29 cellular contexts compared by ENCODE assay signal in genomic region chr4:72817012-72817411, GRCh38.
DNase-seq lines count a peak whose midpoint lies in the region; ATAC-seq and TF ChIP-seq lines count a peak whose summit lies in the region.
"Had no signal": no experiment of that assay in that cellular context is flagged by ENCODE, and none has a peak within 500 bp of the region (broad histone marks: within the 10 kb centered on the region; RNA-seq: fewer than 3 reads in every experiment).

No MANE protein-coding gene starts in this region.

- no peaks in the 10 kb centered on the region for H3K9me2 ChIP-seq in MM.1S (replicated peaks; ENCODE audit: insufficient read depth, low read length)

- H3F3A ChIP-seq in MM.1S (ENCODE audit: insufficient read depth, low read length): no peaks in the 10 kb centered on the region

- peak overlapping the region; percentile 62 for H3K27ac ChIP-seq in ACC112 (ENCODE audit: low read depth, low read length)
- H3K27ac ChIP-seq in lung (ENCODE audit: low read depth in 1 of 2, low read length in 1 of 2): no peak overlapping the region
- no peak overlapping the region for H3K27ac ChIP-seq in colonic mucosa
- no peak overlapping the region for H3K27ac ChIP-seq in MM.1S (ENCODE audit: low read length)
- H3K27ac ChIP-seq: PC-9, tibial nerve had no signal

- ATAC-seq in lung (ENCODE audit: insufficient read depth, low FRiP score) (peak; percentile 34), GM21423 (IDR thresholded peaks at IDR 0.05; ENCODE audit: unreplicated experiment) (no peak)
- ATAC-seq: activated CD4-positive, alpha-beta T cell treated with anti-CD3 and anti-CD28 coated beads for 36 hours; activated T-cell treated with anti-CD3 and anti-CD28 coated beads, Interleukin-2, amount 50 U/mL, for 4 hours; HCT116; HepG2; stimulated activated naive CD8-positive, alpha-beta T cell treated with anti-CD3 and anti-CD28 coated beads, Interleukin-15, Interleukin-2, amounts not matched to agents 100 U/mL and 50 U/mL, for 24 hours; T-cell had no signal

- intact Hi-C loops in colonic mucosa (cut with DNase I): no loop called here

- H3K9me3 ChIP-seq in lung (ENCODE audit: control insufficient read depth in 2 of 2, insufficient read depth in 1 of 2, low read length in 1 of 2) (no peaks in the 10 kb centered on the region), colonic mucosa (no peaks in the 10 kb centered on the region), MM.1S (replicated peaks; ENCODE audit: insufficient read depth, low read length) (no peaks in the 10 kb centered on the region), HAP-1 (no peaks in the 10 kb centered on the region)
- H3K9me3 ChIP-seq: tibial nerve had no signal

- H3K36me3 ChIP-seq in ACC112 (ENCODE audit: insufficient read depth, low read length): no peaks in the 10 kb centered on the region
- H3K36me3 ChIP-seq in lung (ENCODE audit: control insufficient read depth in 2 of 2, insufficient read depth in 2 of 2, low read length in 2 of 2): no peaks in the 10 kb centered on the region
- no peaks in the 10 kb centered on the region for H3K36me3 ChIP-seq in colonic mucosa
- H3K36me3 ChIP-seq in MM.1S (replicated peaks; ENCODE audit: insufficient read depth, low read length): no peaks in the 10 kb centered on the region
- H3K36me3 ChIP-seq in HAP-1 (replicated peaks): no peaks in the 10 kb centered on the region
- H3K36me3 ChIP-seq: tibial nerve had no signal

- H3K9ac ChIP-seq in colonic mucosa (ENCODE audit: low read depth in 2 of 2, low read length in 2 of 2): no peak overlapping the region
- no peak overlapping the region for H3K9ac ChIP-seq in MM.1S (ENCODE audit: low read length)

- 53 to 54% methylated on average over 1 of the region's 1 CpG for WGBS in lung, 2 donors

- TF ChIP-seq CTCF in lung (IDR thresholded peaks at IDR 0.05; ENCODE audit: control extremely low read depth, extremely low read depth): no peak
- TF ChIP-seq CTCF in colonic mucosa (IDR thresholded peaks at IDR 0.05): no peak
- TF ChIP-seq CTCF in MM.1S (IDR thresholded peaks at IDR 0.05; ENCODE audit: low read length): no peak

- DNase-seq in GM04503 (ENCODE audit: low read depth) (peak; percentile 8), amniotic stem cell (lab: John Stamatoyannopoulos, UW) (peak; percentile 6), lung (ENCODE audit: low spot score) (no peak), colonic mucosa (no peak), MM.1S (no peak), HAP-1 (ENCODE audit: low spot score in 2 of 2) (no peak)
- DNase-seq: 8988T; activated CD4-positive, alpha-beta T cell treated with anti-CD3 and anti-CD28 coated beads for 36 hours; activated CD8-positive, alpha-beta memory T cell treated with anti-CD3 and anti-CD28 coated beads for 24 hours; activated naive CD4-positive, alpha-beta T cell treated with Interleukin-2 at 50 U/mL for 16 hours; activated T-cell treated with anti-CD3 and anti-CD28 coated beads, Interleukin-2, amount 50 U/mL, for 4 hours; amygdala; C1 segment of cervical spinal cord; effector CD4-positive, alpha-beta T cell; erythroblast; kidney glomerular epithelial cell; mammary epithelial cell; NCI-H2081 treated with DMSO at 0.1 percent for 48 hours; NCI-H446; PC-9; SHP77 treated with DMSO at 0.1 percent for 48 hours; stimulated activated CD4-positive, alpha-beta T cell treated with anti-CD3 and anti-CD28 coated beads, Interleukin-4, amount 100 ng/mL, for 4 hours; stimulated activated naive CD8-positive, alpha-beta T cell treated with anti-CD3 and anti-CD28 coated beads, Interleukin-15, Interleukin-2, amounts not matched to agents 100 U/mL and 50 U/mL, for 24 hours; T-cell had no signal

- in situ Hi-C loops in HAP-1 (cut with MboI; ENCODE audit: low sequenced_read_pairs): no loop called here

- H3K27me3 ChIP-seq in ACC112 (ENCODE audit: insufficient read depth, low read length) (no peaks in the 10 kb centered on the region), lung (ENCODE audit: control insufficient read depth, insufficient read depth) (no peaks in the 10 kb centered on the region), colonic mucosa (no peaks in the 10 kb centered on the region), MM.1S (replicated peaks; ENCODE audit: insufficient read depth, low read length) (no peaks in the 10 kb centered on the region), HAP-1 (ENCODE audit: low read depth) (no peaks in the 10 kb centered on the region)
- H3K27me3 ChIP-seq: tibial nerve had no signal

- no peaks in the 10 kb centered on the region for H4K20me1 ChIP-seq in MM.1S (ENCODE audit: insufficient read depth, low read length)

- no peak overlapping the region for H3K4me2 ChIP-seq in MM.1S (ENCODE audit: low read depth, low read length)
- H3K4me2 ChIP-seq: PC-9 had no signal

- H2AFZ ChIP-seq in ACC112 (ENCODE audit: low read length, unreplicated experiment) (no peak overlapping the region), MM.1S (ENCODE audit: low read length) (no peak overlapping the region)
- H2AFZ ChIP-seq: PC-9 had no signal

- H3K4me3 ChIP-seq in ACC112 (ENCODE audit: low read depth, low read length) (peak overlapping the region; percentile 24; the same call in 1 of the 2 replicates), lung (no peak overlapping the region), colonic mucosa (no peak overlapping the region), MM.1S (ENCODE audit: low read length) (no peak overlapping the region), HAP-1 (no peak overlapping the region)
- H3K4me3 ChIP-seq: PC-9, tibial nerve had no signal

- H3K79me2 ChIP-seq in ACC112 (ENCODE audit: control insufficient read depth, insufficient read depth, low read length, unreplicated experiment): no peaks in the 10 kb centered on the region
- no peaks in the 10 kb centered on the region for H3K79me2 ChIP-seq in MM.1S (ENCODE audit: low read length)

- peaks cover 20% of the 10 kb centered on the region for H3K4me1 ChIP-seq in ACC112 (ENCODE audit: control insufficient read depth, insufficient read depth, low read length, unreplicated experiment)
- H3K4me1 ChIP-seq in lung (ENCODE audit: control insufficient read depth in 2 of 2, insufficient read depth in 2 of 2, low read length in 2 of 2): peaks cover 0 to 2% of the 10 kb centered on the region in 2 donors
- H3K4me1 ChIP-seq in colonic mucosa: no peaks in the 10 kb centered on the region
- H3K4me1 ChIP-seq in MM.1S (ENCODE audit: low read length): no peaks in the 10 kb centered on the region
- H3K4me1 ChIP-seq in HAP-1: no peaks in the 10 kb centered on the region
- H3K4me1 ChIP-seq: tibial nerve had no signal

Comparison
In these comparisons a context has a peak if more than half of its experiments do, and no peak if none do; other contexts are left out.
1. DNase-seq: peak in GM04503 (single experiment) and amniotic stem cell (single experiment); none in lung (single experiment), colonic mucosa (single experiment), MM.1S (single experiment) and HAP-1 (0 of 2).